In the genomic region with DNA sequence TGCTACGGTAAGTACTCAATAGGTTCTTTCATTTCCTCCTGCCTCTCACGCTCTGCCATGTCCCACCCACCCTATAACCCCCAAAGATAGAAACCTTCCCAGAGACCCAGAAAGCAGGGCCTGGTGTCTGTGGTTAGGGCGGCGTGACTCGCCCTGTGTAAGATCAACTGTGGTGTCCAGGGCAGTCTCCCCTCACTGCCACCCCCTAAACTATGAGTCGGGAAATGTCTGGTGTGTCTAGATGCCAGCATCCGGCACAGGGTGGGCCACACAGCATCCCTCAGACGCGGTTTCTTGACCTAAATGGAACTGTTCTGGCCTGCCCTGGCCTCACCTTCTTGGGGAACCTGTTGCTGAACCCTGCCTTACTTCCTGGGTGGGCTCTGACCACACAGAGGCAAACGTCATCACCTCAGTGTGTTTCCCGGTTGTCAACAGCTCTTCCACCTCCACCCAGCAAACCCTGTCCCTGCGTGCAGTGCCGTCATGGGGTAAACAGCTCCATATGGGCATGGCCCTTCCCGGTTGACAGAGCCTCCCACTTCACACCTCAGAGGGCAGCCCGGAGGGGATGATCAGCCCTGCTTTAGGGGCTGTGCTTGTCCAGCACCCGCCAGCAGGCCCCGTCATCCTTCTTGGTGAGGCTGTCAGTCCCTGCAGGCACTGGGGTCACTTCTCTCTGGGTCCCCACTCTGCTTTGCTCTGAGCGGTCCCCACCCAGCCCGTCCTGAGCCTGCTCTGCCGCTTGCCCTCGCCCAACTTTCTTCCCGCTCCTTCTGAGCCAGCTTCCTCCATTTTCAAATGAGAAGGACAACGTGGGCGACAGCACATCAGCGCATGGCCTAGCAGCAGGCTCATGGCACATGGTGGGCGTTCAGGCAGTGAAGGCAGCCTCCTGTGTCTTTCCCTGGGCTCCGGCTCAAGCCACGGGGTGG, we compare ENCODE assay signal across 17 cellular contexts. TPM values are rescaled to one million over a fixed set of nuclear protein-coding genes. Genes with fewer than 3 reads are reported as not detected.
DNase-seq lines count a peak whose midpoint lies in the region; ATAC-seq and TF ChIP-seq lines count a peak whose summit lies in the region.
"Had no signal": no experiment of that assay in that cellular context is flagged by ENCODE, and none has a peak within 500 bp of the region (broad histone marks: within the 10 kb centered on the region; RNA-seq: fewer than 3 reads in every experiment).

No MANE protein-coding gene starts in this region.

- H3K27me3 Mint-ChIP-seq in mesothelial cell of epicardium (ENCODE audit: low read depth) = peaks cover 20% of the 10 kb centered on the region
- peaks cover 17% of the 10 kb centered on the region for H3K27me3 Mint-ChIP-seq in T-helper 2 cell treated with Interferon-gamma antibody and Interleukin-4, amounts not matched to agents 5 μg/mL and 100 μg/mL, for 36 hours (ENCODE audit: low read depth)

- no peak overlapping the region for H3K4me3 Mint-ChIP-seq in mesothelial cell of epicardium
- H3K4me3 Mint-ChIP-seq in T-helper 2 cell treated with Interferon-gamma antibody and Interleukin-4, amounts not matched to agents 5 μg/mL and 100 μg/mL, for 36 hours = no peak overlapping the region
- H3K4me3 Mint-ChIP-seq: GM23338 had no signal

- H3K36me3 Mint-ChIP-seq in mesothelial cell of epicardium = peaks cover 2% of the 10 kb centered on the region
- no peaks in the 10 kb centered on the region for H3K36me3 Mint-ChIP-seq in T-helper 2 cell treated with Interferon-gamma antibody and Interleukin-4, amounts not matched to agents 5 μg/mL and 100 μg/mL, for 36 hours (ENCODE audit: low read depth)

- no peak for TF ChIP-seq CTCF in mesothelial cell of epicardium (IDR thresholded peaks at IDR 0.05; ENCODE audit: unreplicated experiment)

- no peak for TF ChIP-seq EP300 in Ishikawa (IDR thresholded peaks at IDR 0.05; ENCODE audit: borderline replicate concordance)

- intact Hi-C loops in left ventricle myocardium superior (cut with micrococcal nuclease) = no loop called here
- intact Hi-C loops in cardiac septum (cut with DNase I) = no loop called here
- intact Hi-C loops in sciatic nerve (cut with DNase I) = no loop called here

- peak; percentile 20 for DNase-seq in left ventricle myocardium superior
- no peak for DNase-seq in cardiac septum (ENCODE audit: low spot score)
- no peak for DNase-seq in mesothelial cell of epicardium (ENCODE audit: low spot score in 2 of 2, unreplicated experiment in 2 of 2)
- DNase-seq in sciatic nerve (ENCODE audit: low spot score) = no peak
- DNase-seq in SHP77 treated with DMSO at 0.1 percent for 48 hours (lab: John Stamatoyannopoulos, UW) = no peak
- DNase-seq in NCI-H2081 (lab: John Stamatoyannopoulos, UW) = no peak
- DNase-seq in T-helper 2 cell treated with Interferon-gamma antibody and Interleukin-4, amounts not matched to agents 5 μg/mL and 100 μg/mL, for 36 hours (ENCODE audit: low spot score) = no peak
- DNase-seq: DMS79, NCI-H1417, NCI-H187, NCI-H226, NCI-H82, PC-3 had no signal

- H3K27ac Mint-ChIP-seq in mesothelial cell of epicardium = peak overlapping the region; percentile 43
- H3K27ac Mint-ChIP-seq in T-helper 2 cell treated with Interferon-gamma antibody and Interleukin-4, amounts not matched to agents 5 μg/mL and 100 μg/mL, for 36 hours = no peak overlapping the region
- H3K27ac Mint-ChIP-seq: GM23338 had no signal

- TF ChIP-seq RAD21 in Ishikawa (IDR thresholded peaks at IDR 0.05; ENCODE audit: low read depth) = no peak

- peaks cover 14% of the 10 kb centered on the region for H3K4me1 Mint-ChIP-seq in mesothelial cell of epicardium
- no peaks in the 10 kb centered on the region for H3K4me1 Mint-ChIP-seq in T-helper 2 cell treated with Interferon-gamma antibody and Interleukin-4, amounts not matched to agents 5 μg/mL and 100 μg/mL, for 36 hours (ENCODE audit: low read depth)

- H3K9me3 Mint-ChIP-seq in mesothelial cell of epicardium = no peaks in the 10 kb centered on the region
- no peaks in the 10 kb centered on the region for H3K9me3 Mint-ChIP-seq in T-helper 2 cell treated with Interferon-gamma antibody and Interleukin-4, amounts not matched to agents 5 μg/mL and 100 μg/mL, for 36 hours
- H3K9me3 Mint-ChIP-seq: GM23338 had no signal

- ATAC-seq in left ventricle myocardium superior (no peak), sciatic nerve (peak; percentile 19)
- ATAC-seq: A549, GM23338, HepG2, PC-3 had no signal

TF ChIP-seq in Ishikawa, 13 proteins besides CTCF, POLR2A, EP300 and RAD21:
- TF ChIP-seq NFIC (IDR thresholded peaks at IDR 0.05) (no peak), YY1 (IDR thresholded peaks at IDR 0.05; ENCODE audit: low read depth) (no peak), EGR1 (IDR thresholded peaks at IDR 0.05) (no peak)
- TF ChIP-seq, protein P1, sequence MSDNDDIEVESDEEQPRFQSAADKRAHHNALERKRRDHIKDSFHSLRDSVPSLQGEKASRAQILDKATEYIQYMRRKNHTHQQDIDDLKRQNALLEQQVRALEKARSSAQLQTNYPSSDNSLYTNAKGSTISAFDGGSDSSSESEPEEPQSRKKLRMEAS (IDR thresholded peaks at IDR 0.05) = 0 out of 2 replicates have a peak, but pooled peaks have one; percentile 17
TF ChIP-seq in Ishikawa: peak in this region for 1.

RNA-seq across cellular contexts. Expression of a gene that starts 6.0 kb away (rescaled TPM):
- total RNA-seq in left ventricle myocardium superior (15.2 TPM), cardiac septum (9.2 TPM), mesothelial cell of epicardium (22.5 to 24.1 TPM (median 22.8 TPM) in 3 replicates), sciatic nerve (11.6 TPM)
